ENCODE assay signal across 1 cellular context in the genomic region with DNA sequence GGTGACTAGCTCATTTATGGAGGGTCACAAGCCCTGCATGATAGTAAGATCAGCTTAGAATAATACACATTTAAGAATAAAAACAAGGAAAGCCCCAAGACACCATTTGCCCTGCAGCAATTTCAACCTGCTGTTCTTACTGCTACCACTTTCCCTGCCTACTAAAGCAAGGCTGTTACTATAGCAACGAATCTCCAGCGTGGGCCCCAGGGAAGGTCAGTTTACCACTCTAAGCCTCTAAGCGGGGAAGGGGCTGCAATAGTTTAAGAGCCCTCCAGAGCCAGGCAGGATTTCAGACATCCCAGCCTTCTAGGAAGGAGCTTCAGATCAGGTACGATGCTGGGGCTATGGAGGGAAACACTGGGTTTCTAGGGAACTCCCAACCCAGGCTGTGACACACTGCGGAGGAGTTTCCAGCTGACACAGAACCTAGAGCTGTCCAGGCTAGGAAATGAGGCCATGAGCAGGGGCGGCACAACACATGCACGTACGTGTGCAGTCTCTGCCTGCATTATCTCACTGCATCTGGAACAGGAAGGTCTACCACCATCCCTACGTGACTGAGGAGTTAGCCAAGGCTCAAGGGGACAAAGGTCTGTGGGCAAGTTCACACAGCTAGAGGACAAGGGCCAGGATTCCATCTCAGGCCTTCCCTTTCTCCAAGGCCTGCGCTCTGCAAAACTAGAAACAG.
TF ChIP-seq lines count a peak whose summit lies in the region.

No MANE protein-coding gene starts in this region.

TF ChIP-seq in IMR-90, 13 proteins besides CTCF, POLR2A, EP300 and RAD21:
- TF ChIP-seq MXI1 (IDR thresholded peaks at IDR 0.05; ENCODE audit: borderline replicate concordance, low read depth, low read length): no peak
- no peak for TF ChIP-seq RCOR1 (IDR thresholded peaks at IDR 0.05; ENCODE audit: insufficient replicate concordance, low read length)
- TF ChIP-seq SMC3 (IDR thresholded peaks at IDR 0.05; ENCODE audit: low read depth, low read length): no peak
- TF ChIP-seq, protein P1, sequence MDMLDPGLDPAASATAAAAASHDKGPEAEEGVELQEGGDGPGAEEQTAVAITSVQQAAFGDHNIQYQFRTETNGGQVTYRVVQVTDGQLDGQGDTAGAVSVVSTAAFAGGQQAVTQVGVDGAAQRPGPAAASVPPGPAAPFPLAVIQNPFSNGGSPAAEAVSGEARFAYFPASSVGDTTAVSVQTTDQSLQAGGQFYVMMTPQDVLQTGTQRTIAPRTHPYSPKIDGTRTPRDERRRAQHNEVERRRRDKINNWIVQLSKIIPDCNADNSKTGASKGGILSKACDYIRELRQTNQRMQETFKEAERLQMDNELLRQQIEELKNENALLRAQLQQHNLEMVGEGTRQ (IDR thresholded peaks at IDR 0.05; ENCODE audit: low read depth, low read length): no peak
- TF ChIP-seq, protein P2, sequence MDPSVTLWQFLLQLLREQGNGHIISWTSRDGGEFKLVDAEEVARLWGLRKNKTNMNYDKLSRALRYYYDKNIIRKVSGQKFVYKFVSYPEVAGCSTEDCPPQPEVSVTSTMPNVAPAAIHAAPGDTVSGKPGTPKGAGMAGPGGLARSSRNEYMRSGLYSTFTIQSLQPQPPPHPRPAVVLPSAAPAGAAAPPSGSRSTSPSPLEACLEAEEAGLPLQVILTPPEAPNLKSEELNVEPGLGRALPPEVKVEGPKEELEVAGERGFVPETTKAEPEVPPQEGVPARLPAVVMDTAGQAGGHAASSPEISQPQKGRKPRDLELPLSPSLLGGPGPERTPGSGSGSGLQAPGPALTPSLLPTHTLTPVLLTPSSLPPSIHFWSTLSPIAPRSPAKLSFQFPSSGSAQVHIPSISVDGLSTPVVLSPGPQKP (IDR thresholded peaks at IDR 0.05; ENCODE audit: borderline replicate concordance, low read depth, low read length): no peak
- TF ChIP-seq BHLHE40 (IDR thresholded peaks at IDR 0.05; ENCODE audit: low read depth, low read length): no peak
- TF ChIP-seq RFX5 (IDR thresholded peaks at IDR 0.05; ENCODE audit: low read depth, low read length): no peak
- TF ChIP-seq CHD1 (IDR thresholded peaks at IDR 0.05; ENCODE audit: low read depth, low read length): no peak
- TF ChIP-seq NFE2L2 (IDR thresholded peaks at IDR 0.05; ENCODE audit: low read depth, low read length): no peak
- TF ChIP-seq MAZ (IDR thresholded peaks at IDR 0.05; ENCODE audit: borderline replicate concordance, low read depth, low read length): no peak
- no peak for TF ChIP-seq MAFK (IDR thresholded peaks at IDR 0.05; ENCODE audit: low read depth, low read length)
- TF ChIP-seq FOS (IDR thresholded peaks at IDR 0.05; ENCODE audit: low read depth, low read length): no peak
- TF ChIP-seq CEBPB (IDR thresholded peaks at IDR 0.05; ENCODE audit: low read depth, low read length): no peak
